In genomic region chr10:71978988-71979691, GRCh38 we compare ENCODE assay signal across 16 cellular contexts. TPM values are rescaled to one million over a fixed set of nuclear protein-coding genes. Genes with fewer than 3 reads are reported as not detected.
DNase-seq lines count a peak whose midpoint lies in the region; ATAC-seq and TF ChIP-seq lines count a peak whose summit lies in the region.
"Had no signal": no experiment of that assay in that cellular context is flagged by ENCODE, and none has a peak within 500 bp of the region (broad histone marks: within the 10 kb centered on the region; RNA-seq: fewer than 3 reads in every experiment).

No MANE protein-coding gene starts in this region.

- H3K36me3 ChIP-seq in esophagus muscularis mucosa (peaks cover 0 to 9% (median 0%) of the 10 kb centered on the region in 4 donors), osteoblast (ENCODE audit: insufficient read depth, low read length) (no peaks in the 10 kb centered on the region)
- H3K36me3 ChIP-seq: Peyer's patch had no signal

- WGBS in adipose tissue, 3 donors, result 75 to 83% (median 83%) methylated on average over 14 to 15 of the region's 15 CpGs
- WGBS in esophagus muscularis mucosa, result 86% methylated on average over 15 of the region's 15 CpGs

- DNase-seq in esophagus muscularis mucosa (ENCODE audit: extremely low spot score) (no peak), osteoblast (ENCODE audit: insufficient read length, low spot score, missing footprints) (peak; percentile 69), type B pancreatic cell (ENCODE audit: extremely low spot score, unreplicated experiment) (no peak)
- no peak for DNase-seq in activated T-helper 2 cell treated with anti-CD3 and anti-CD28 coated beads, Interferon-gamma antibody, Interleukin-2, Interleukin-4, amounts not matched to agents 10 μg/mL and 5 μg/mL and 100 μg/mL, durations not matched to agents 14 hours and 24 hours and 36 hours (ENCODE audit: low spot score)
- no peak for DNase-seq in activated CD8-positive, alpha-beta memory T cell treated with anti-CD3 and anti-CD28 coated beads, Interleukin-2, amount 10 ng/mL, durations not matched to agents 7 days and 5 days
- DNase-seq: CD4-positive, CD25-positive, alpha-beta regulatory T cell; HCEC 1CT; MV-4-11; naive B cell; Peyer's patch; stimulated activated CD4-positive, alpha-beta T cell treated with anti-CD3 and anti-CD28 coated beads, Interleukin-4, amount 100 ng/mL, for 4 hours had no signal

- H3K36me3 Mint-ChIP-seq in type B pancreatic cell, result peaks cover 6% of the 10 kb centered on the region
- no peaks in the 10 kb centered on the region for H3K36me3 Mint-ChIP-seq in activated T-helper 2 cell treated with anti-CD3 and anti-CD28 coated beads, Interferon-gamma antibody, Interleukin-2, Interleukin-4, amounts not matched to agents 10 μg/mL and 5 μg/mL and 100 μg/mL, durations not matched to agents 14 hours and 24 hours and 36 hours (ENCODE audit: low read depth)
- no peaks in the 10 kb centered on the region for H3K36me3 Mint-ChIP-seq in activated CD8-positive, alpha-beta memory T cell treated with anti-CD3 and anti-CD28 coated beads, Interleukin-2, amount 10 ng/mL, durations not matched to agents 7 days and 5 days
- H3K36me3 Mint-ChIP-seq: activated naive CD4-positive, alpha-beta T cell treated with anti-CD3 and anti-CD28 coated beads, Interleukin-2, amount 50 U/mL, for 24 hours; CD4-positive, CD25-positive, alpha-beta regulatory T cell; naive B cell had no signal

- no peak overlapping the region for H2AFZ ChIP-seq in osteoblast (ENCODE audit: low read length)

- TF ChIP-seq CTCF in esophagus muscularis mucosa (IDR thresholded peaks at IDR 0.05) (no peak), osteoblast (IDR thresholded peaks at IDR 0.05; ENCODE audit: extremely low read depth, low read depth, low read length) (no peak), type B pancreatic cell (conservative IDR thresholded peaks at IDR 0.05) (no peak)

- H4K20me1 ChIP-seq in osteoblast (ENCODE audit: insufficient read depth, low read length), result peaks cover 48% of the 10 kb centered on the region

- H3K9me3 Mint-ChIP-seq in type B pancreatic cell, result no peaks in the 10 kb centered on the region
- no peaks in the 10 kb centered on the region for H3K9me3 Mint-ChIP-seq in activated T-helper 2 cell treated with anti-CD3 and anti-CD28 coated beads, Interferon-gamma antibody, Interleukin-2, Interleukin-4, amounts not matched to agents 10 μg/mL and 5 μg/mL and 100 μg/mL, durations not matched to agents 14 hours and 24 hours and 36 hours
- H3K9me3 Mint-ChIP-seq in activated CD8-positive, alpha-beta memory T cell treated with anti-CD3 and anti-CD28 coated beads, Interleukin-2, amount 10 ng/mL, durations not matched to agents 7 days and 5 days (ENCODE audit: low read depth), result no peaks in the 10 kb centered on the region
- H3K9me3 Mint-ChIP-seq: activated naive CD4-positive, alpha-beta T cell treated with anti-CD3 and anti-CD28 coated beads, Interleukin-2, amount 50 U/mL, for 24 hours; CD4-positive, CD25-positive, alpha-beta regulatory T cell; central memory CD8-positive, alpha-beta T cell; naive B cell had no signal

- no peaks in the 10 kb centered on the region for H3K27me3 Mint-ChIP-seq in type B pancreatic cell
- no peaks in the 10 kb centered on the region for H3K27me3 Mint-ChIP-seq in activated T-helper 2 cell treated with anti-CD3 and anti-CD28 coated beads, Interferon-gamma antibody, Interleukin-2, Interleukin-4, amounts not matched to agents 10 μg/mL and 5 μg/mL and 100 μg/mL, durations not matched to agents 14 hours and 24 hours and 36 hours (ENCODE audit: low read depth)
- peaks cover 8% of the 10 kb centered on the region for H3K27me3 Mint-ChIP-seq in activated CD8-positive, alpha-beta memory T cell treated with anti-CD3 and anti-CD28 coated beads, Interleukin-2, amount 10 ng/mL, durations not matched to agents 7 days and 5 days
- H3K27me3 Mint-ChIP-seq: activated naive CD4-positive, alpha-beta T cell treated with anti-CD3 and anti-CD28 coated beads, Interleukin-2, amount 50 U/mL, for 24 hours; CD4-positive, CD25-positive, alpha-beta regulatory T cell had no signal

- H3K79me2 ChIP-seq in osteoblast (ENCODE audit: insufficient read depth, low read length), result peaks cover 75% of the 10 kb centered on the region

- H3K4me3 Mint-ChIP-seq in type B pancreatic cell, result peak overlapping the region; percentile 3
- H3K4me3 Mint-ChIP-seq in activated T-helper 2 cell treated with anti-CD3 and anti-CD28 coated beads, Interferon-gamma antibody, Interleukin-2, Interleukin-4, amounts not matched to agents 10 μg/mL and 5 μg/mL and 100 μg/mL, durations not matched to agents 14 hours and 24 hours and 36 hours (ENCODE audit: low read depth), result no peak overlapping the region
- no peak overlapping the region for H3K4me3 Mint-ChIP-seq in activated CD8-positive, alpha-beta memory T cell treated with anti-CD3 and anti-CD28 coated beads, Interleukin-2, amount 10 ng/mL, durations not matched to agents 7 days and 5 days
- H3K4me3 Mint-ChIP-seq: activated naive CD4-positive, alpha-beta T cell treated with anti-CD3 and anti-CD28 coated beads, Interleukin-2, amount 50 U/mL, for 24 hours; central memory CD8-positive, alpha-beta T cell; naive B cell had no signal

- intact Hi-C loops in esophagus muscularis mucosa (cut with DNase I), result no loop called here
- intact Hi-C loops in activated T-helper 2 cell treated with anti-CD3 and anti-CD28 coated beads, Interferon-gamma antibody, Interleukin-2, Interleukin-4, amounts not matched to agents 10 μg/mL and 5 μg/mL and 100 μg/mL, durations not matched to agents 14 hours and 24 hours and 36 hours (cut with micrococcal nuclease), result no loop called here

- peak overlapping the region; percentile 39 for H3K27ac Mint-ChIP-seq in type B pancreatic cell
- no peak overlapping the region for H3K27ac Mint-ChIP-seq in activated T-helper 2 cell treated with anti-CD3 and anti-CD28 coated beads, Interferon-gamma antibody, Interleukin-2, Interleukin-4, amounts not matched to agents 10 μg/mL and 5 μg/mL and 100 μg/mL, durations not matched to agents 14 hours and 24 hours and 36 hours
- H3K27ac Mint-ChIP-seq in activated CD8-positive, alpha-beta memory T cell treated with anti-CD3 and anti-CD28 coated beads, Interleukin-2, amount 10 ng/mL, durations not matched to agents 7 days and 5 days, result no peak overlapping the region
- H3K27ac Mint-ChIP-seq: CD4-positive, CD25-positive, alpha-beta regulatory T cell had no signal

- no peak for ATAC-seq in activated CD8-positive, alpha-beta memory T cell treated with anti-CD3 and anti-CD28 coated beads, Interleukin-2, amount 10 ng/mL, durations not matched to agents 7 days and 5 days
- no peak for ATAC-seq in SK-N-SH treated with all-trans-retinoic acid at 6 μM for 48 hours

- H3K27ac ChIP-seq in adipose tissue (ENCODE audit: low read depth, low read length) (peak overlapping the region; percentile 17), esophagus muscularis mucosa (replicated peaks in 1 of 4) (peak overlapping the region; percentile 82 to 88 (median 84)), osteoblast (ENCODE audit: low read depth, low read length) (peak overlapping the region; percentile 64)
- H3K27ac ChIP-seq: Peyer's patch had no signal

- peaks cover 98 to 100% (median 98%) of the 10 kb centered on the region in 4 donors for H3K4me1 ChIP-seq in esophagus muscularis mucosa
- H3K4me1 ChIP-seq in osteoblast (ENCODE audit: insufficient read depth, low read length), result peaks cover 90% of the 10 kb centered on the region

- CTCF ChIA-PET in activated CD8-positive, alpha-beta memory T cell treated with anti-CD3 and anti-CD28 coated beads, Interleukin-2, amount 10 ng/mL, durations not matched to agents 7 days and 5 days (lab: Charles Lee), result no interaction called here

- TF ChIP-seq EP300 in esophagus muscularis mucosa (IDR thresholded peaks at IDR 0.05), result no peak

- H3K4me3 ChIP-seq in esophagus muscularis mucosa (no peak overlapping the region), osteoblast (ENCODE audit: insufficient read depth, low read length) (no peak overlapping the region)
- H3K4me3 ChIP-seq: Peyer's patch had no signal

- H3K9me3 ChIP-seq in esophagus muscularis mucosa, result no peaks in the 10 kb centered on the region
- no peaks in the 10 kb centered on the region for H3K9me3 ChIP-seq in osteoblast (ENCODE audit: low read depth, low read length)
- H3K9me3 ChIP-seq: Peyer's patch had no signal

- H3K27me3 ChIP-seq in esophagus muscularis mucosa (no peaks in the 10 kb centered on the region), osteoblast (ENCODE audit: insufficient read depth, low read length) (no peaks in the 10 kb centered on the region)
- H3K27me3 ChIP-seq: Peyer's patch had no signal

- peaks cover 66% of the 10 kb centered on the region for H3K4me1 Mint-ChIP-seq in type B pancreatic cell (ENCODE audit: unreplicated experiment)
- peaks cover 10% of the 10 kb centered on the region for H3K4me1 Mint-ChIP-seq in activated T-helper 2 cell treated with anti-CD3 and anti-CD28 coated beads, Interferon-gamma antibody, Interleukin-2, Interleukin-4, amounts not matched to agents 10 μg/mL and 5 μg/mL and 100 μg/mL, durations not matched to agents 14 hours and 24 hours and 36 hours (ENCODE audit: low read depth)
- H3K4me1 Mint-ChIP-seq in activated CD8-positive, alpha-beta memory T cell treated with anti-CD3 and anti-CD28 coated beads, Interleukin-2, amount 10 ng/mL, durations not matched to agents 7 days and 5 days, result peaks cover 2% of the 10 kb centered on the region
- H3K4me1 Mint-ChIP-seq: central memory CD8-positive, alpha-beta T cell had no signal

- no peak for TF ChIP-seq POLR2A in esophagus muscularis mucosa (IDR thresholded peaks at IDR 0.05; ENCODE audit: low read depth)

- peak overlapping the region; percentile 11 for H3K4me2 ChIP-seq in osteoblast (ENCODE audit: insufficient read depth, low read length)

RNA-seq across cellular contexts. Expression of gene CHST3, which starts 14.9 kb away (rescaled TPM):
- polyA plus RNA-seq in adipose tissue, result 10 to 100 TPM in 1 of 3 donors, 1 to 10 TPM in 2; 2.6 to 21.8 (median 6.3) TPM
- total RNA-seq in esophagus muscularis mucosa (10 to 100 TPM; 24.1 to 43.0 (median 38.7) TPM), osteoblast (39.5 and 43.1 TPM in 2 replicates), type B pancreatic cell (ENCODE audit: low replicate concordance) (11.8 and 21.7 TPM in 2 replicates)
- 0.52 and 0.62 TPM in 2 replicates for total RNA-seq in activated T-helper 2 cell treated with anti-CD3 and anti-CD28 coated beads, Interferon-gamma antibody, Interleukin-2, Interleukin-4, amounts not matched to agents 10 μg/mL and 5 μg/mL and 100 μg/mL, durations not matched to agents 14 hours and 24 hours and 36 hours
- total RNA-seq in activated CD8-positive, alpha-beta memory T cell treated with anti-CD3 and anti-CD28 coated beads, Interleukin-2, amount 10 ng/mL, durations not matched to agents 7 days and 5 days, result under 1 TPM in 1 of 2 experiments, not detected in 1; 0.05 TPM
- total RNA-seq: CD4-positive, CD25-positive, alpha-beta regulatory T cell; T-helper 1 cell treated with Interleukin-12 subunit alpha and Interleukin-12 subunit beta and Interleukin-4 antibody, amounts not matched to agents 30 ng/mL and 1 ng/mL, for 36 hours had no signal
- polyA plus RNA-seq: CD4-positive, CD25-positive, alpha-beta regulatory T cell had no signal

Comparison
In these comparisons a context has a peak if more than half of its experiments do, and no peak if none do; other contexts are left out.
1. H3K27ac ChIP-seq: peak in every context shown above with its lines; median percentile 84 in esophagus muscularis mucosa; 64 in osteoblast; 17 in adipose tissue.